12 cellular contexts compared by ENCODE assay signal in genomic region chrX:149923836-149924235, GRCh38. TPM values are rescaled to one million over a fixed set of nuclear protein-coding genes. Genes with fewer than 3 reads are reported as not detected.
"Had no signal": no experiment of that assay in that cellular context is flagged by ENCODE, and none has a peak within 500 bp of the region (broad histone marks: within the 10 kb centered on the region; RNA-seq: fewer than 3 reads in every experiment).

No MANE protein-coding gene starts in this region.

RNA-seq across cellular contexts. Expression of gene HSFX4, which starts 5.5 kb away (rescaled TPM):
- total RNA-seq: OCI-LY7, PC-3, PC-9, Peyer's patch, Right ventricle myocardium inferior, Right ventricle myocardium superior, RPMI7951, SJCRH30, SJSA1, SK-MEL-5, T-cell had no signal
- polyA plus RNA-seq: SK-N-SH had no signal

RNA-seq across cellular contexts. Expression of gene MAGEA8, which starts 42.9 kb away (rescaled TPM):
- total RNA-seq: OCI-LY7, PC-3, PC-9, Peyer's patch, Right ventricle myocardium inferior, Right ventricle myocardium superior, SJCRH30, SJSA1, SK-MEL-5, T-cell had no signal
